Comparison of ENCODE assay signal across 28 cellular contexts in the genomic region with DNA sequence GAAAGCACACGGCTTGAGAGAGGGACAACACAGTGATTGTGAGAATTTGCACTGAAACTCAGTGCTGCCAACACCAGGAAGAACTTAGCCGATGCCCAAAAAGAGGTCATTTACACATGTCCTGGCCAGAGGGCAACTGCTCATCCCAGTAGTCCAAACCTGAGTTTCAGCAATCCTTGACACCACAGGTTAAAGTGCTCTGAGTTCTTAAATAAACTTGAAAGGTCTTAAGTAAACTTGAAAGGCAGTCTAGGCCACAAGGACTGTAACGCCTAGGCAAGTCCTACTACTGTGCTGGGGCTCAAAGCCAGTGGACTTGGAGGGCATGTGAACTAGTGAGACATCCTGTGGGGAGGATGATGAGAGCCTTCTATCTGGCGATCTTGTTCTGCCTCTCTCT. TPM values are rescaled to one million over a fixed set of nuclear protein-coding genes. Genes with fewer than 3 reads are reported as not detected.
A peak's percentile ranks its signal among the peaks of the same experiment; 100 is the strongest.
DNase-seq lines count a peak whose midpoint lies in the region; ATAC-seq and TF ChIP-seq lines count a peak whose summit lies in the region.
"Had no signal": no experiment of that assay in that cellular context is flagged by ENCODE, and none has a peak within 500 bp of the region (broad histone marks: within the 10 kb centered on the region; RNA-seq: fewer than 3 reads in every experiment).

No MANE protein-coding gene starts in this region.

- no peak overlapping the region for H2BK120ac ChIP-seq in mesendoderm (ENCODE audit: low read depth, low read length)

- H3K27me3 Mint-ChIP-seq in MCF 10A (ENCODE audit: insufficient read depth, unreplicated experiment) = no peaks in the 10 kb centered on the region
- H3K27me3 Mint-ChIP-seq: stimulated activated naive CD8-positive, alpha-beta T cell treated with anti-CD3 and anti-CD28 coated beads, Interleukin-15, amount 100 ng/mL, for 72 hours; type B pancreatic cell had no signal

- peaks cover 3% of the 10 kb centered on the region for H3K36me3 Mint-ChIP-seq in MCF 10A (ENCODE audit: insufficient read depth, unreplicated experiment)

- H3K9me3 ChIP-seq in breast epithelium = peaks cover 0 to 17% of the 10 kb centered on the region in 2 donors
- H3K9me3 ChIP-seq: body of pancreas, sigmoid colon had no signal

- peaks cover 8% of the 10 kb centered on the region for H3K79me1 ChIP-seq in mesendoderm (ENCODE audit: low read length)

- ATAC-seq in GM18873 (IDR thresholded peaks at IDR 0.05; ENCODE audit: low FRiP score, unreplicated experiment) (no peak), HG03521 (IDR thresholded peaks at IDR 0.05; ENCODE audit: unreplicated experiment) (no peak)
- ATAC-seq: stimulated activated naive CD8-positive, alpha-beta T cell treated with anti-CD3 and anti-CD28 coated beads, Interleukin-15, amount 100 ng/mL, for 72 hours had no signal

- BruUV-seq in MCF 10A (replicated peaks; lab: Mats Ljungman, UMichigan) = no TSS peak

- H2AK5ac ChIP-seq in mesendoderm (ENCODE audit: low read length) = no peak overlapping the region

- CTCF ChIA-PET in MCF 10A (lab: Yijun Ruan, JAX) = no interaction called here

- WGBS in mesendoderm (ENCODE audit: extremely low coverage, insufficient coverage, low lambda C conversion rate) = no CpG with 5 or more reads among the region's 4 CpGs

- intact Hi-C loops in MCF 10A (cut with micrococcal nuclease) = no loop called here
- intact Hi-C loops in breast epithelium (cut with DNase I; ENCODE audit: low total_unique reads) = no loop called here

- no peak overlapping the region for H2BK5ac ChIP-seq in mesendoderm (ENCODE audit: low read length)

- H3K56ac ChIP-seq in mesendoderm (ENCODE audit: low read length) = no peak overlapping the region

- peak overlapping the region; percentile 72 for H3K27ac Mint-ChIP-seq in MCF 10A (ENCODE audit: low read depth, unreplicated experiment)
- H3K27ac Mint-ChIP-seq: neural progenitor cell had no signal

- POLR2A ChIA-PET in MCF 10A (lab: Yijun Ruan, JAX) = interaction anchor here (2.9 kb wide), 1 partner anchor 14 kb away, joined by 22 read pairs; the partner anchor contains the start of gene SNX14

- H3K18ac ChIP-seq in mesendoderm (ENCODE audit: low read length) = no peak overlapping the region

- peaks cover 15% of the 10 kb centered on the region for H3K9me3 Mint-ChIP-seq in MCF 10A (ENCODE audit: unreplicated experiment)

- no peak for TF ChIP-seq POLR2A in breast epithelium (IDR thresholded peaks at IDR 0.05)

- H4K5ac ChIP-seq in mesendoderm (ENCODE audit: low read length) = no peak overlapping the region

- DNase-seq in MCF 10A (ENCODE audit: unreplicated experiment) (no peak), breast epithelium (ENCODE audit: low spot score in 2 of 2) (no peak), epithelial cell of prostate (ENCODE audit: low read depth, low spot score) (no peak), mesendoderm (peak; percentile 43), glomerular visceral epithelial cell (ENCODE audit: extremely low spot score) (no peak), HUDEP-2 (lab: John Stamatoyannopoulos, UW; ENCODE audit: unreplicated experiment in 76 of 76) (no peak)
- DNase-seq: activated CD4-positive, CD25-positive, alpha-beta regulatory T cell treated with anti-CD3 and anti-CD28 coated beads, Interleukin-2, amount 50 U/mL, for 72 hours; activated gamma-delta T cell treated with Interleukin-2 at 50 U/mL for 16 hours; activated T-cell treated with anti-CD3 and anti-CD28 coated beads, Interleukin-2, amount 50 U/mL, for 1 hour; body of pancreas; COR-L47; erythroblast; foreskin fibroblast; left ventricle myocardium superior; NCI-H1105 treated with DMSO at 0.1 percent for 48 hours; NCI-H2029; NCI-H226; NCI-H774; sigmoid colon; stimulated activated CD4-positive, alpha-beta T cell treated with anti-CD3 and anti-CD28 coated beads, Interleukin-15, amount 100 ng/mL, for 24 hours; stimulated activated naive CD8-positive, alpha-beta T cell treated with anti-CD3 and anti-CD28 coated beads, Interleukin-15, amount 100 ng/mL, for 72 hours; SW 1271; T1000 had no signal

- peaks cover 39% of the 10 kb centered on the region for H3K4me1 Mint-ChIP-seq in MCF 10A (ENCODE audit: insufficient read depth, unreplicated experiment)
- H3K4me1 Mint-ChIP-seq: neural progenitor cell had no signal

- H3K9ac ChIP-seq in mesendoderm (ENCODE audit: low read length) = peak overlapping the region; percentile 8
- H3K9ac ChIP-seq: neural progenitor cell had no signal

- H3K4me3 ChIP-seq in breast epithelium = no peak overlapping the region
- H3K4me3 ChIP-seq in mesendoderm (ENCODE audit: low read length) = no peak overlapping the region
- H3K4me3 ChIP-seq: body of pancreas, neural progenitor cell, sigmoid colon had no signal

- TF ChIP-seq CTCF in MCF 10A (IDR thresholded peaks at IDR 0.05; ENCODE audit: unreplicated experiment) (no peak), breast epithelium (IDR thresholded peaks at IDR 0.05) (no peak)

- H3K4me3 Mint-ChIP-seq in MCF 10A (ENCODE audit: unreplicated experiment) = no peak overlapping the region
- H3K4me3 Mint-ChIP-seq: neural progenitor cell; stimulated activated naive CD8-positive, alpha-beta T cell treated with anti-CD3 and anti-CD28 coated beads, Interleukin-15, amount 100 ng/mL, for 72 hours; type B pancreatic cell had no signal

- H3K36me3 ChIP-seq in breast epithelium = no peaks in the 10 kb centered on the region
- no peaks in the 10 kb centered on the region for H3K36me3 ChIP-seq in mesendoderm (ENCODE audit: control insufficient read depth, insufficient read depth, low read length)
- H3K36me3 ChIP-seq: neural progenitor cell, sigmoid colon had no signal

- H2BK15ac ChIP-seq in mesendoderm (replicated peaks; ENCODE audit: low read depth) = no peak overlapping the region

- H3K27ac ChIP-seq in breast epithelium (no peak overlapping the region), epithelial cell of prostate (peak overlapping the region; percentile 66), mesendoderm (ENCODE audit: low read depth, low read length) (no peak overlapping the region)
- H3K27ac ChIP-seq: HL-60, neural progenitor cell, sigmoid colon had no signal

- H3K27me3 ChIP-seq in breast epithelium (no peaks in the 10 kb centered on the region), mesendoderm (ENCODE audit: insufficient read depth, low read length, poor library complexity) (no peaks in the 10 kb centered on the region)
- H3K27me3 ChIP-seq: body of pancreas, neural progenitor cell, sigmoid colon had no signal

- H4K8ac ChIP-seq in mesendoderm (ENCODE audit: low read depth, low read length) = no peak overlapping the region

- H3K23ac ChIP-seq in mesendoderm (ENCODE audit: low read length) = no peak overlapping the region

- H3K4me1 ChIP-seq in breast epithelium (no peaks in the 10 kb centered on the region), mesendoderm (ENCODE audit: control insufficient read depth, low read depth, low read length) (peaks cover 9% of the 10 kb centered on the region)
- H3K4me1 ChIP-seq: neural progenitor cell had no signal

- no peak overlapping the region for H3K4me2 ChIP-seq in mesendoderm (ENCODE audit: low read length)
- H3K4me2 ChIP-seq: neural progenitor cell had no signal

- H3K79me2 ChIP-seq in mesendoderm (ENCODE audit: control insufficient read depth, insufficient read depth, low read length) = no peaks in the 10 kb centered on the region

- no peak overlapping the region for H3K4ac ChIP-seq in mesendoderm (ENCODE audit: low read depth, low read length)

RNA-seq across cellular contexts. Expression of gene SNX14, which starts 14.1 kb away (rescaled TPM):
- total RNA-seq in MCF 10A (2022) (71.3 and 71.6 TPM in 2 replicates), breast epithelium (100 to 1,000 TPM in 2 of 3 donors, 10 to 100 TPM in 1; 72.2 to 126 (median 103) TPM)
- 13.6 TPM for polyA plus RNA-seq in mesendoderm (2013, experiment 1 of 2)
- polyA plus RNA-seq in mesendoderm (2013, experiment 2 of 2) = 13.9 TPM
